Comparison of ENCODE assay signal across 8 cellular contexts in genomic region chr10:28532509-28533314, GRCh38. TPM values are rescaled to one million over a fixed set of nuclear protein-coding genes. Genes with fewer than 3 reads are reported as not detected.
A peak's percentile ranks its signal among the peaks of the same experiment; 100 is the strongest.
DNase-seq lines count a peak whose midpoint lies in the region; ATAC-seq, FAIRE-seq and TF ChIP-seq lines count a peak whose summit lies in the region.

Gene WAC, plus strand, starts transcription at chr10:28533118. Its CDS starts 462 bp downstream, at chr10:28533580.

- no peaks in the 10 kb centered on the region for H3K27me3 ChIP-seq in BLaER1 treated with 17β-estradiol and CSF1 and Interleukin-3, amounts not matched to agents 10 nM and 100 nM
- no peaks in the 10 kb centered on the region; a peak in 1 of 5 replicates for H3K27me3 ChIP-seq in HepG2 (ENCODE audit: control insufficient read depth in 1 of 2, insufficient read depth in 2 of 2, low read length in 2 of 2)

- peak within 1 kb of the TSS; percentile 99 for H3K4me3 Mint-ChIP-seq in dendritic cell treated with granulocyte-macrophage colony-stimulating factor and Interleukin-4, amounts not matched to agents 40 ng/mL and 50 ng/mL, for 4 days

- H3K9me3 Mint-ChIP-seq in dendritic cell treated with granulocyte-macrophage colony-stimulating factor and Interleukin-4, amounts not matched to agents 40 ng/mL and 50 ng/mL, for 4 days = no peaks in the 10 kb centered on the region

- H3K27ac Mint-ChIP-seq in dendritic cell treated with granulocyte-macrophage colony-stimulating factor and Interleukin-4, amounts not matched to agents 40 ng/mL and 50 ng/mL, for 4 days = peak within 1 kb of the TSS; percentile 100

- H3K36me3 Mint-ChIP-seq in dendritic cell treated with granulocyte-macrophage colony-stimulating factor and Interleukin-4, amounts not matched to agents 40 ng/mL and 50 ng/mL, for 4 days (ENCODE audit: low read depth) = peaks cover 85% of the 10 kb centered on the region

- TF ChIP-seq POLR2A in HepG2 (IDR thresholded peaks at IDR 0.05; ENCODE audit: insufficient read depth in 1 of 2, low read depth in 2 of 2, low read length in 2 of 2) = peak; percentile 72 to 84

- peak within 1 kb of the TSS; percentile 79 to 95 (median 88) for H3K4me2 ChIP-seq in BLaER1 treated with 17β-estradiol and CSF1 and Interleukin-3, amounts not matched to agents 10 nM and 100 nM
- H3K4me2 ChIP-seq in HepG2 (ENCODE audit: low read depth, low read length) = peak within 1 kb of the TSS; percentile 85

- TF ChIP-seq EP300 in HepG2 (IDR thresholded peaks at IDR 0.05; ENCODE audit: low read depth in 2 of 2, low read length in 2 of 2) (0 out of 4 replicates have a peak, but pooled peaks of 1 of the 2 experiments have one; percentile 13), HepG2 (CRISPR knock-in tag; IDR thresholded peaks at IDR 0.05; ENCODE audit: borderline replicate concordance) (no peak)

- no peak for FAIRE-seq in HepG2 (lab: Jason Lieb, UNC)

- peaks cover 30 to 46% (median 40%) of the 10 kb centered on the region in 11 experiments for H4K20me1 ChIP-seq in BLaER1 treated with 17β-estradiol and CSF1 and Interleukin-3, amounts not matched to agents 10 nM and 100 nM
- H4K20me1 ChIP-seq in HepG2 (ENCODE audit: insufficient read depth, low read length) = peaks cover 14% of the 10 kb centered on the region; the same call in 1 of the 2 replicates

- POLR2A ChIA-PET in HepG2 (lab: Yijun Ruan, JAX) = interaction anchor here (0.6 to 1.2 kb wide), 13 partner anchors 9 to 1029 kb away, joined by 3 to 11 read pairs (median 3); partner anchors contain the start of gene RAB18

- CTCF ChIA-PET in HepG2 (lab: Yijun Ruan, JAX; ENCODE audit: low intra/inter-chr PET ratio, low total read pairs) = no interaction called here

- in situ Hi-C loops in HepG2 (cut with HindIII; ENCODE audit: extremely low pct_ligation_motif_present, low pct_unique_long_range_greater_than_20kb) = loop anchor here (10.0 kb wide), 1 partner anchor 98 kb away; no protein-coding TSS in a partner anchor

- 0 out of 2 replicates have a peak, but pooled peaks have one; percentile 19 for TF ChIP-seq RAD21 in HepG2 (CRISPR knock-in tag; IDR thresholded peaks at IDR 0.05)

- intact Hi-C loops in dendritic cell treated with granulocyte-macrophage colony-stimulating factor and Interleukin-4, amounts not matched to agents 40 ng/mL and 50 ng/mL, for 4 days (cut with micrococcal nuclease) = loop anchor here (1.0 to 2.0 kb wide), 2 partner anchors 40 to 100 kb away; no protein-coding TSS in a partner anchor
- intact Hi-C loops in HepG2 (cut with micrococcal nuclease; ENCODE audit: unreplicated experiment) = loop anchor here (1.0 to 2.0 kb wide), 2 partner anchors 24 to 100 kb away; no protein-coding TSS in a partner anchor

- peaks cover 29 to 69% (median 46%) of the 10 kb centered on the region in 11 experiments for H3K36me3 ChIP-seq in BLaER1 treated with 17β-estradiol and CSF1 and Interleukin-3, amounts not matched to agents 10 nM and 100 nM
- H3K36me3 ChIP-seq in HepG2 (replicated peaks in 1 of 2; ENCODE audit: control insufficient read depth in 1 of 2, insufficient read depth in 2 of 2, low read length in 2 of 2) = peaks cover 5 to 20% of the 10 kb centered on the region in 2 experiments

- 0 out of 2 replicates have a peak, but pooled peaks have one; percentile 21 for TF ChIP-seq CTCF in HepG2 (CRISPR knock-in tag; IDR thresholded peaks at IDR 0.05)

- no TSS peak for BruUV-seq in HepG2 (replicated peaks; lab: Mats Ljungman, UMichigan)

- under 1% methylated on average over 33 of the region's 98 CpGs for WGBS in HepG2 (ENCODE audit: low lambda C conversion rate)

- DNase-seq in NCI-H748 (lab: John Stamatoyannopoulos, UW; ENCODE audit: unreplicated experiment) (peak; percentile 90), HepG2 (ENCODE audit: low spot score) (peak; percentile 79)
- DNase-seq in activated CD4-positive, alpha-beta T cell treated with anti-CD3 and anti-CD28 coated beads, Interleukin-2, amount 50 U/mL, for 24 hours (ENCODE audit: low read depth in 1 of 2, low spot score in 1 of 2) = peak; percentile 93 to 95
- peak; percentile 99 for DNase-seq in stimulated activated CD4-positive, alpha-beta T cell treated with anti-CD3 and anti-CD28 coated beads, Interleukin-4, amount 100 ng/mL, for 1 hour

- H3K4me3 ChIP-seq in BLaER1 treated with 17β-estradiol and CSF1 and Interleukin-3, amounts not matched to agents 10 nM and 100 nM = peak within 1 kb of the TSS; percentile 73 to 98 (median 95)
- H3K4me3 ChIP-seq in HepG2 (replicated peaks in 1 of 3; ENCODE audit: insufficient read depth in 1 of 3, low read depth in 2 of 3, low read length in 3 of 3) = peak within 1 kb of the TSS; percentile 94 to 98 (median 98)

- H2AFZ ChIP-seq in HepG2 (ENCODE audit: low read length) = no peak within 1 kb of the TSS

- peaks cover 24 to 54% (median 39%) of the 10 kb centered on the region in 10 experiments for H3K4me1 ChIP-seq in BLaER1 treated with 17β-estradiol and CSF1 and Interleukin-3, amounts not matched to agents 10 nM and 100 nM
- peaks cover 44% of the 10 kb centered on the region for H3K4me1 ChIP-seq in HepG2 (ENCODE audit: insufficient read depth, low read length)

- H3K9ac ChIP-seq in BLaER1 treated with 17β-estradiol and CSF1 and Interleukin-3, amounts not matched to agents 10 nM and 100 nM = peak within 1 kb of the TSS; percentile 92 to 100 (median 99)
- H3K9ac ChIP-seq in HepG2 (ENCODE audit: insufficient read depth, low read depth, low read length) = peak within 1 kb of the TSS; percentile 96

- H3K27me3 Mint-ChIP-seq in dendritic cell treated with granulocyte-macrophage colony-stimulating factor and Interleukin-4, amounts not matched to agents 40 ng/mL and 50 ng/mL, for 4 days = no peaks in the 10 kb centered on the region

- peak within 1 kb of the TSS; percentile 95 to 100 (median 99) for H3K27ac ChIP-seq in BLaER1 treated with 17β-estradiol and CSF1 and Interleukin-3, amounts not matched to agents 10 nM and 100 nM
- peak within 1 kb of the TSS; percentile 99 for H3K27ac ChIP-seq in HepG2 (ENCODE audit: extremely low read length, insufficient read depth, low read length)

- peaks cover 51% of the 10 kb centered on the region for H3K79me2 ChIP-seq in HepG2 (ENCODE audit: insufficient read depth, low read length)

- peaks cover 0 to 5% (median 0%) of the 10 kb centered on the region in 11 experiments; a peak in 2 of 22 replicates for H3K9me3 ChIP-seq in BLaER1 treated with 17β-estradiol and CSF1 and Interleukin-3, amounts not matched to agents 10 nM and 100 nM (replicated peaks in 1 of 11)
- no peaks in the 10 kb centered on the region for H3K9me3 ChIP-seq in HepG2 (ENCODE audit: low read length)

- H3K4me1 Mint-ChIP-seq in dendritic cell treated with granulocyte-macrophage colony-stimulating factor and Interleukin-4, amounts not matched to agents 40 ng/mL and 50 ng/mL, for 4 days (ENCODE audit: low read depth) = peaks cover 53% of the 10 kb centered on the region

- ATAC-seq in GM19351 (IDR thresholded peaks at IDR 0.05; ENCODE audit: unreplicated experiment) (peak; percentile 75), HG03521 (IDR thresholded peaks at IDR 0.05; ENCODE audit: unreplicated experiment) (peak; percentile 75), HepG2 (peak; percentile 93)

TF ChIP-seq in HepG2, 621 proteins besides CTCF, POLR2A, EP300 and RAD21 (continues in another document):
- no peak for TF ChIP-seq TRIM24 (CRISPR knock-in tag; IDR thresholded peaks at IDR 0.05)
- TF ChIP-seq ZNF577 (CRISPR knock-in tag; IDR thresholded peaks at IDR 0.05; ENCODE audit: borderline replicate concordance, low read depth) = no peak
- TF ChIP-seq JDP2 (CRISPR knock-in tag; IDR thresholded peaks at IDR 0.05; ENCODE audit: borderline replicate concordance) = no peak
- peak; percentile 79; the same call in 1 of the 2 replicates for TF ChIP-seq RXRA (CRISPR knock-in tag; IDR thresholded peaks at IDR 0.05)
- peak; percentile 67 for TF ChIP-seq MED8 (CRISPR knock-in tag; IDR thresholded peaks at IDR 0.05; ENCODE audit: insufficient replicate concordance)
- no peak for TF ChIP-seq ZFP36L2 (CRISPR knock-in tag; IDR thresholded peaks at IDR 0.05)
- TF ChIP-seq ZNF891 (CRISPR knock-in tag; IDR thresholded peaks at IDR 0.05) = peak; percentile 94
- peak; percentile 55; the same call in 1 of the 2 replicates for TF ChIP-seq ELF3 (CRISPR knock-in tag; IDR thresholded peaks at IDR 0.05)
- TF ChIP-seq ZNF317 (CRISPR knock-in tag; IDR thresholded peaks at IDR 0.05) = peak; percentile 66
- no peak for TF ChIP-seq ZNF136 (CRISPR knock-in tag; IDR thresholded peaks at IDR 0.05; ENCODE audit: low read depth)

RNA-seq across cellular contexts. Expression of gene WAC, which starts in this region (rescaled TPM):
- total RNA-seq in HepG2 (2016; rRNA removed; fragmentation: Illumina TruSeq; extraction: Trizol) = 69.1 and 70.2 TPM in 2 replicates
- total RNA-seq in HepG2 (2016; cell fraction: cytosol; rRNA removed; fragmentation: Illumina TruSeq; extraction: Trizol; ENCODE audit: low read depth) = 22.3 and 23.3 TPM in 2 replicates
- 68.2 and 73.1 TPM in 2 replicates for total RNA-seq in HepG2 (2016; cell fraction: insoluble cytoplasmic fraction; rRNA removed; fragmentation: Illumina TruSeq; extraction: Trizol)
- 51.1 and 64.4 TPM in 2 replicates for total RNA-seq in HepG2 (2016; cell fraction: membrane; rRNA removed; fragmentation: Illumina TruSeq; extraction: Trizol)
- 66.1 and 73.8 TPM in 2 replicates for total RNA-seq in HepG2 (2016; cell fraction: nucleus; rRNA removed; fragmentation: Illumina TruSeq; extraction: Trizol)
- 85.2 and 96.2 TPM in 2 replicates for polyA plus RNA-seq in HepG2 (2011; rRNA removed)
- polyA plus RNA-seq in HepG2 (2011; cell fraction: cytosol; rRNA removed) = 48.8 and 67.1 TPM in 2 replicates
- polyA plus RNA-seq in HepG2 (2011; cell fraction: nucleus; rRNA removed) = 38.1 and 40.6 TPM in 2 replicates
- polyA plus RNA-seq in HepG2 (2012) = 63.9 and 73.2 TPM in 2 replicates
- 8.0 and 9.8 TPM in 2 replicates for polyA plus RNA-seq in HepG2 (2016; cell fraction: cytosol; fragmentation: Illumina TruSeq; extraction: Trizol; ENCODE audit: low read depth)
- polyA plus RNA-seq in HepG2 (2016; cell fraction: insoluble cytoplasmic fraction; fragmentation: Illumina TruSeq; extraction: Trizol; ENCODE audit: low read depth) = 85.0 and 88.2 TPM in 2 replicates
- polyA plus RNA-seq in HepG2 (2016; cell fraction: membrane; fragmentation: Illumina TruSeq; extraction: Trizol; ENCODE audit: low read depth) = 33.0 and 38.6 TPM in 2 replicates
- polyA plus RNA-seq in HepG2 (2016; cell fraction: nucleus; fragmentation: Illumina TruSeq; extraction: Trizol; ENCODE audit: insufficient read depth, low read depth) = 68.4 and 72.1 TPM in 2 replicates
- 86.5 and 108 TPM in 2 replicates for polyA minus RNA-seq in HepG2 (2011; rRNA and poly(A)+ RNA removed; ENCODE audit: low replicate concordance)
- polyA minus RNA-seq in HepG2 (2011; cell fraction: cytosol; rRNA and poly(A)+ RNA removed) = 44.2 and 45.6 TPM in 2 replicates
- polyA minus RNA-seq in HepG2 (2011; cell fraction: nucleus; rRNA and poly(A)+ RNA removed) = 145 and 151 TPM in 2 replicates

Comparison
In these comparisons a context has a peak if more than half of its experiments do, and no peak if none do; other contexts are left out.
1. Peak in every context shown above with its lines: DNase-seq, ATAC-seq, H3K4me3 ChIP-seq and H3K27ac ChIP-seq.